32 cellular contexts compared by ENCODE assay signal in the genomic region with DNA sequence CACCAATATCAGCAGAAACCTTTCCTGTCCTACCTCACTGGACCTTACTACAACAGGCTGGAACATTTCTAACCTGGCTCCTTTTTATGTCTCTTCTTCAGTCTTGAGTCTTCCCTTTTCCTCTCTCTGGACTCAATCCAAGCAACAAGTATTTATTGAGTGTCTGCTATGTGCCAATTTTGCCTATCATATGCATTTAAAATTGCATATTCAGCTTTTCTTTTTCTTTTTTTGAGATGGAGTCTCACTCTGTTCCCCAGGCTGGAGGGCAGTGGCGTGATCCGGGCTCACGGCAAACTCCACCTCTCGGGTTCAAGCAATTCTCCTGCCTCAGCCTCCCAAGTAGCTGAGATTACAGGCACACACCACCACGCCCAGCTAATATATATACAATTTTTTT.
"Had no signal": no experiment of that assay in that cellular context is flagged by ENCODE, and none has a peak within 500 bp of the region (broad histone marks: within the 10 kb centered on the region; RNA-seq: fewer than 3 reads in every experiment).

No MANE protein-coding gene starts in this region.

- FAIRE-seq: bronchial epithelial cell, TTC549 had no signal

- H3K4me1 ChIP-seq: ascending aorta had no signal

- H3K27ac ChIP-seq: ascending aorta, cardiac muscle cell, VCaP had no signal

- H3K36me3 ChIP-seq: ascending aorta, cardiac muscle cell had no signal

- H3K9me3 ChIP-seq: ascending aorta had no signal

- ATAC-seq: activated CD4-positive, alpha-beta T cell treated with anti-CD3 and anti-CD28 coated beads for 36 hours; activated CD4-positive, CD25-positive, alpha-beta regulatory T cell treated with anti-CD3 and anti-CD28 coated beads, Interleukin-2, amount 50 U/mL, for 24 hours; activated CD8-positive, alpha-beta memory T cell treated with anti-CD3 and anti-CD28 coated beads, Interleukin-2, amount 10 ng/mL, durations not matched to agents 7 days and 5 days; activated CD8-positive, alpha-beta T cell treated with anti-CD3 and anti-CD28 coated beads, Interleukin-2, amount 10 ng/mL, durations not matched to agents 7 days and 5 days; activated naive CD8-positive, alpha-beta T cell treated with anti-CD3 and anti-CD28 coated beads, Interleukin-2, amount 50 U/mL, for 24 hours; T-helper 17 cell; WTC11 had no signal

- H3K4me3 ChIP-seq: ascending aorta, cardiac muscle cell had no signal

- DNase-seq: activated CD4-positive, alpha-beta memory T cell treated with anti-CD3 and anti-CD28 coated beads, Interleukin-2, amount 10 ng/mL, durations not matched to agents 7 days and 5 days; activated CD4-positive, alpha-beta T cell treated with anti-CD3 and anti-CD28 coated beads for 1 hour; activated CD4-positive, alpha-beta T cell treated with anti-CD3 and anti-CD28 coated beads for 36 hours; activated CD4-positive, alpha-beta T cell treated with anti-CD3 and anti-CD28 coated beads for 48 hours; activated CD4-positive, alpha-beta T cell treated with anti-CD3 and anti-CD28 coated beads, Interleukin-2, amount 10 ng/mL, durations not matched to agents 7 days and 5 days; activated CD4-positive, alpha-beta T cell treated with anti-CD3 and anti-CD28 coated beads, Interleukin-2, amount 50 U/mL, for 48 hours; activated CD4-positive, CD25-positive, alpha-beta regulatory T cell; activated CD8-positive, alpha-beta memory T cell treated with anti-CD3 and anti-CD28 coated beads for 24 hours; activated CD8-positive, alpha-beta memory T cell treated with anti-CD3 and anti-CD28 coated beads, Interleukin-2, amount 10 ng/mL, durations not matched to agents 7 days and 5 days; activated CD8-positive, alpha-beta memory T cell treated with anti-CD3 and anti-CD28 coated beads, Interleukin-2, amount 50 U/mL, for 48 hours; activated CD8-positive, alpha-beta T cell treated with anti-CD3 and anti-CD28 coated beads, Interleukin-2, amount 10 ng/mL, durations not matched to agents 7 days and 5 days; activated effector memory CD4-positive, alpha-beta T cell treated with Interleukin-2 at 50 U/mL for 16 hours; activated gamma-delta T cell; activated naive CD4-positive, alpha-beta T cell treated with anti-CD3 and anti-CD28 coated beads, Interleukin-2, amount 10 ng/mL, durations not matched to agents 7 days and 5 days; activated naive CD4-positive, alpha-beta T cell treated with Interleukin-2 at 50 U/mL for 16 hours; activated naive CD8-positive, alpha-beta T cell treated with anti-CD3 and anti-CD28 coated beads, Interleukin-2, amount 10 ng/mL, durations not matched to agents 7 days and 5 days; activated naive CD8-positive, alpha-beta T cell treated with anti-CD3 and anti-CD28 coated beads, Interleukin-2, amount 50 U/mL, for 24 hours; activated T-cell treated with anti-CD3 and anti-CD28 coated beads, Interleukin-2, amount 50 U/mL, for 24 hours; activated T-cell treated with anti-CD3 and anti-CD28 coated beads, Interleukin-2, amount 50 U/mL, for 48 hours; amygdala; anterior cingulate cortex; caudate nucleus; cerebellar nuclear complex; T-helper 17 cell; T-helper 9 cell had no signal

- H3K27me3 ChIP-seq: ascending aorta, cardiac muscle cell had no signal
